In the genomic region with DNA sequence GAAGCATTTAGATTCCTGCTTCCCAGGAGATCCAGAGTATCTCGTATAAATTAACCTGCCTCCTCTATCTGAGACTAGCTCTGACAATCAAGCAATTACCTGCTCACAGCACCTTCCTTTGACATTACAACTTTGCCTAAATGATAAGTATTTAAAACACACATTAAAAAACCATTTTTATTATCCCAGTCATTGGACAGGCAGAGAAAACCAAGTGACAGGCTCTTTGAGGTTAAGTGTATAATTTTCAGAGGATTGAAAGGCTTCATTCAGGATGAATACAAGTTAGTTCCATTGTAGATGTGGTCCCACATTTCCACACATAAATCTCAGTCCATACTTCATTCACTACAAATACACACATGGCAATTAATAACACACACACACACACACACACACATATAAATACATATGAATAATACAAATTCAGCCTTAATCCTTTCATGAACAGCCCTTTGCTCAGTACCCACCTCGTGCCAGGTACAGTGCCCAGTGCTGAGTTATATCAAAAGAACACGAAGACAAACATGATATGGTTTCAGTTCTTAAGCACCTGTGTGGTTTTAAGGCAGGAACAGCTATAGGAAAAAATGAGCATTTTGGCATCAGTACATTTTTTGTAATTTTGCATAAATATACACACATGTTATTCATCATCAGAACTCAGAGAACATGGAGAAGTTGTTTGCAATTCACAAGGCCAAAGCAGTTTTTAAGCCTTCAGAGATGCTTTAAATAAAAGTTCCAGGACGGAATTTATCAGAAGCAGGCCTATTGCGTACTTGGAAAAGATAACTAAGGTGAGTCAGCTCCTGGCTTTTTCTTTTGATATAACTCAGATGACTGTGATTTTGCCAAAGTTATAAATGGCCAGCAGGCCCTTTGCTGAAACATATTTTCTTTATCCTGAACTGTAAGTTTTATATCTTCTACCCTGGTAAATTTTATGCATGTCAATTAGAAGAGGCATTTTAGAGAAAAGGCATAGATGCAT, we compare ENCODE assay signal across 1 cellular context.
TF ChIP-seq lines count a peak whose summit lies in the region.

No MANE protein-coding gene starts in this region.

TF ChIP-seq in SK-N-SH, 30 proteins besides CTCF, POLR2A, EP300 and RAD21:
- TF ChIP-seq FOXM1 (IDR thresholded peaks at IDR 0.05; ENCODE audit: low read depth): no peak
- TF ChIP-seq, protein P1, sequence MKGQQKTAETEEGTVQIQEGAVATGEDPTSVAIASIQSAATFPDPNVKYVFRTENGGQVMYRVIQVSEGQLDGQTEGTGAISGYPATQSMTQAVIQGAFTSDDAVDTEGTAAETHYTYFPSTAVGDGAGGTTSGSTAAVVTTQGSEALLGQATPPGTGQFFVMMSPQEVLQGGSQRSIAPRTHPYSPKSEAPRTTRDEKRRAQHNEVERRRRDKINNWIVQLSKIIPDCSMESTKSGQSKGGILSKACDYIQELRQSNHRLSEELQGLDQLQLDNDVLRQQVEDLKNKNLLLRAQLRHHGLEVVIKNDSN (IDR thresholded peaks at IDR 0.05; ENCODE audit: borderline replicate concordance, low read depth): no peak
- no peak for TF ChIP-seq NRF1 (IDR thresholded peaks at IDR 0.05; ENCODE audit: low read depth, low read length)
- peak; percentile 37; the same call in 1 of the 2 replicates for TF ChIP-seq FOSL2 (IDR thresholded peaks at IDR 0.05; ENCODE audit: borderline replicate concordance, low read depth)
- peak; percentile 52 for TF ChIP-seq JUND (IDR thresholded peaks at IDR 0.05)
- TF ChIP-seq ELF1 (IDR thresholded peaks at IDR 0.05): no peak
- TF ChIP-seq FOXJ3 (CRISPR knock-in tag; IDR thresholded peaks at IDR 0.05): no peak
- TF ChIP-seq, protein P2, sequence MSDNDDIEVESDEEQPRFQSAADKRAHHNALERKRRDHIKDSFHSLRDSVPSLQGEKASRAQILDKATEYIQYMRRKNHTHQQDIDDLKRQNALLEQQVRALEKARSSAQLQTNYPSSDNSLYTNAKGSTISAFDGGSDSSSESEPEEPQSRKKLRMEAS (IDR thresholded peaks at IDR 0.05; ENCODE audit: low read depth): no peak
- no peak for TF ChIP-seq RFX5 (IDR thresholded peaks at IDR 0.05; ENCODE audit: low read length)
- TF ChIP-seq SMC3 (IDR thresholded peaks at IDR 0.05; ENCODE audit: low read depth, low read length): no peak
- TF ChIP-seq MXI1 (IDR thresholded peaks at IDR 0.05; ENCODE audit: low read depth, low read length): no peak
- peak; percentile 76 for TF ChIP-seq TCF12 (IDR thresholded peaks at IDR 0.05)
- no peak for TF ChIP-seq TAF1 (IDR thresholded peaks at IDR 0.05; ENCODE audit: borderline replicate concordance, low read depth, low read length)
- TF ChIP-seq POLR2AphosphoS5 (IDR thresholded peaks at IDR 0.05; ENCODE audit: low read depth, low read length): peak; percentile 24; the same call in 1 of the 2 replicates
- no peak for TF ChIP-seq RCOR1 (IDR thresholded peaks at IDR 0.05; ENCODE audit: low read length)
- TF ChIP-seq, protein P3, sequence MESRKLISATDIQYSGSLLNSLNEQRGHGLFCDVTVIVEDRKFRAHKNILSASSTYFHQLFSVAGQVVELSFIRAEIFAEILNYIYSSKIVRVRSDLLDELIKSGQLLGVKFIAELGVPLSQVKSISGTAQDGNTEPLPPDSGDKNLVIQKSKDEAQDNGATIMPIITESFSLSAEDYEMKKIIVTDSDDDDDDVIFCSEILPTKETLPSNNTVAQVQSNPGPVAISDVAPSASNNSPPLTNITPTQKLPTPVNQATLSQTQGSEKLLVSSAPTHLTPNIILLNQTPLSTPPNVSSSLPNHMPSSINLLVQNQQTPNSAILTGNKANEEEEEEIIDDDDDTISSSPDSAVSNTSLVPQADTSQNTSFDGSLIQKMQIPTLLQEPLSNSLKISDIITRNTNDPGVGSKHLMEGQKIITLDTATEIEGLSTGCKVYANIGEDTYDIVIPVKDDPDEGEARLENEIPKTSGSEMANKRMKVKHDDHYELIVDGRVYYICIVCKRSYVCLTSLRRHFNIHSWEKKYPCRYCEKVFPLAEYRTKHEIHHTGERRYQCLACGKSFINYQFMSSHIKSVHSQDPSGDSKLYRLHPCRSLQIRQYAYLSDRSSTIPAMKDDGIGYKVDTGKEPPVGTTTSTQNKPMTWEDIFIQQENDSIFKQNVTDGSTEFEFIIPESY (IDR thresholded peaks at IDR 0.05; ENCODE audit: borderline replicate concordance, low read depth): no peak
- TF ChIP-seq, protein P4, sequence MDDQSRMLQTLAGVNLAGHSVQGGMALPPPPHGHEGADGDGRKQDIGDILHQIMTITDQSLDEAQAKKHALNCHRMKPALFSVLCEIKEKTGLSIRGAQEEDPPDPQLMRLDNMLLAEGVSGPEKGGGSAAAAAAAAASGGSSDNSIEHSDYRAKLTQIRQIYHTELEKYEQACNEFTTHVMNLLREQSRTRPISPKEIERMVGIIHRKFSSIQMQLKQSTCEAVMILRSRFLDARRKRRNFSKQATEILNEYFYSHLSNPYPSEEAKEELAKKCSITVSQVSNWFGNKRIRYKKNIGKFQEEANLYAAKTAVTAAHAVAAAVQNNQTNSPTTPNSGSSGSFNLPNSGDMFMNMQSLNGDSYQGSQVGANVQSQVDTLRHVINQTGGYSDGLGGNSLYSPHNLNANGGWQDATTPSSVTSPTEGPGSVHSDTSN (IDR thresholded peaks at IDR 0.05): peak; percentile 53
- TF ChIP-seq, protein P5, sequence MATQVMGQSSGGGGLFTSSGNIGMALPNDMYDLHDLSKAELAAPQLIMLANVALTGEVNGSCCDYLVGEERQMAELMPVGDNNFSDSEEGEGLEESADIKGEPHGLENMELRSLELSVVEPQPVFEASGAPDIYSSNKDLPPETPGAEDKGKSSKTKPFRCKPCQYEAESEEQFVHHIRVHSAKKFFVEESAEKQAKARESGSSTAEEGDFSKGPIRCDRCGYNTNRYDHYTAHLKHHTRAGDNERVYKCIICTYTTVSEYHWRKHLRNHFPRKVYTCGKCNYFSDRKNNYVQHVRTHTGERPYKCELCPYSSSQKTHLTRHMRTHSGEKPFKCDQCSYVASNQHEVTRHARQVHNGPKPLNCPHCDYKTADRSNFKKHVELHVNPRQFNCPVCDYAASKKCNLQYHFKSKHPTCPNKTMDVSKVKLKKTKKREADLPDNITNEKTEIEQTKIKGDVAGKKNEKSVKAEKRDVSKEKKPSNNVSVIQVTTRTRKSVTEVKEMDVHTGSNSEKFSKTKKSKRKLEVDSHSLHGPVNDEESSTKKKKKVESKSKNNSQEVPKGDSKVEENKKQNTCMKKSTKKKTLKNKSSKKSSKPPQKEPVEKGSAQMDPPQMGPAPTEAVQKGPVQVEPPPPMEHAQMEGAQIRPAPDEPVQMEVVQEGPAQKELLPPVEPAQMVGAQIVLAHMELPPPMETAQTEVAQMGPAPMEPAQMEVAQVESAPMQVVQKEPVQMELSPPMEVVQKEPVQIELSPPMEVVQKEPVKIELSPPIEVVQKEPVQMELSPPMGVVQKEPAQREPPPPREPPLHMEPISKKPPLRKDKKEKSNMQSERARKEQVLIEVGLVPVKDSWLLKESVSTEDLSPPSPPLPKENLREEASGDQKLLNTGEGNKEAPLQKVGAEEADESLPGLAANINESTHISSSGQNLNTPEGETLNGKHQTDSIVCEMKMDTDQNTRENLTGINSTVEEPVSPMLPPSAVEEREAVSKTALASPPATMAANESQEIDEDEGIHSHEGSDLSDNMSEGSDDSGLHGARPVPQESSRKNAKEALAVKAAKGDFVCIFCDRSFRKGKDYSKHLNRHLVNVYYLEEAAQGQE (IDR thresholded peaks at IDR 0.05; ENCODE audit: low read depth, low read length): no peak
- no peak for TF ChIP-seq YY1 (IDR thresholded peaks at IDR 0.05; ENCODE audit: low read depth)
- TF ChIP-seq SIN3A (IDR thresholded peaks at IDR 0.05; ENCODE audit: borderline replicate concordance, low read depth, low read length): no peak
- no peak for TF ChIP-seq GATA2 (CRISPR knock-in tag; IDR thresholded peaks at IDR 0.05)
- TF ChIP-seq GABPA (IDR thresholded peaks at IDR 0.05; ENCODE audit: low read depth): no peak
- TF ChIP-seq, protein P6, sequence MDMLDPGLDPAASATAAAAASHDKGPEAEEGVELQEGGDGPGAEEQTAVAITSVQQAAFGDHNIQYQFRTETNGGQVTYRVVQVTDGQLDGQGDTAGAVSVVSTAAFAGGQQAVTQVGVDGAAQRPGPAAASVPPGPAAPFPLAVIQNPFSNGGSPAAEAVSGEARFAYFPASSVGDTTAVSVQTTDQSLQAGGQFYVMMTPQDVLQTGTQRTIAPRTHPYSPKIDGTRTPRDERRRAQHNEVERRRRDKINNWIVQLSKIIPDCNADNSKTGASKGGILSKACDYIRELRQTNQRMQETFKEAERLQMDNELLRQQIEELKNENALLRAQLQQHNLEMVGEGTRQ (IDR thresholded peaks at IDR 0.05; ENCODE audit: borderline replicate concordance, low read depth, low read length): no peak
- no peak for TF ChIP-seq MEF2A (IDR thresholded peaks at IDR 0.05; ENCODE audit: borderline replicate concordance, low read depth)
- TF ChIP-seq CHD2 (IDR thresholded peaks at IDR 0.05; ENCODE audit: low read length, partially characterized antibody): no peak
- TF ChIP-seq, protein P7, sequence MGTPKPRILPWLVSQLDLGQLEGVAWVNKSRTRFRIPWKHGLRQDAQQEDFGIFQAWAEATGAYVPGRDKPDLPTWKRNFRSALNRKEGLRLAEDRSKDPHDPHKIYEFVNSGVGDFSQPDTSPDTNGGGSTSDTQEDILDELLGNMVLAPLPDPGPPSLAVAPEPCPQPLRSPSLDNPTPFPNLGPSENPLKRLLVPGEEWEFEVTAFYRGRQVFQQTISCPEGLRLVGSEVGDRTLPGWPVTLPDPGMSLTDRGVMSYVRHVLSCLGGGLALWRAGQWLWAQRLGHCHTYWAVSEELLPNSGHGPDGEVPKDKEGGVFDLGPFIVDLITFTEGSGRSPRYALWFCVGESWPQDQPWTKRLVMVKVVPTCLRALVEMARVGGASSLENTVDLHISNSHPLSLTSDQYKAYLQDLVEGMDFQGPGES (IDR thresholded peaks at IDR 0.05; ENCODE audit: low read depth, low read length): no peak
- no peak for TF ChIP-seq RXRA (IDR thresholded peaks at IDR 0.05; ENCODE audit: borderline replicate concordance, low read depth)
- TF ChIP-seq EZH2phosphoT487 (IDR thresholded peaks at IDR 0.05; ENCODE audit: borderline replicate concordance, low read depth): no peak
- TF ChIP-seq NFIC (IDR thresholded peaks at IDR 0.05; ENCODE audit: borderline replicate concordance): peak; percentile 34; the same call in 1 of the 2 replicates
TF ChIP-seq in SK-N-SH: peak in this region for 6.
